11 cellular contexts compared by ENCODE assay signal in the genomic region with DNA sequence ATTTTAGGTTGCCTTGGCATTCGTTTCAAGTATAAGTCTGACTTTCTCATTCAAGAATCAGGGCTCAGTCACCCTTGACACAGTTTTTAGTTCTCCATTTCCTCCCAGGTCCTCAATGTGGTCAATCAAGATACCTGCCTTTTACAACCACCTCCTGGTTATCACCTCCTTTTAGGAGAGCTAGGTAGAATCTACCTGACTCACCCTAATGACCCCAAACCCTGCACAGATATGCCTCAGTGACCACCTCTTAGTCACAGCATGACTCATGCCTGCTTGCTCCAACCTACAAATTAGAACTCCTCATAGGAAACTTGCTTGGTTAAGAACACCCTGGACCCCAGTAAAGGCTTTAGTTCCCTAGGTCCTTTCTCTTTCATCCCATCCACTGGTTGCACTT. TPM values are rescaled to one million over a fixed set of nuclear protein-coding genes. Genes with fewer than 3 reads are reported as not detected.
A peak's percentile ranks its signal among the peaks of the same experiment; 100 is the strongest.
DNase-seq lines count a peak whose midpoint lies in the region; ATAC-seq and TF ChIP-seq lines count a peak whose summit lies in the region.
"Had no signal": no experiment of that assay in that cellular context is flagged by ENCODE, and none has a peak within 500 bp of the region (broad histone marks: within the 10 kb centered on the region; RNA-seq: fewer than 3 reads in every experiment).

No MANE protein-coding gene starts in this region.

- H4K20me1 ChIP-seq in PC-3 (ENCODE audit: low read length) (0 out of 2 replicates have a peak, but pooled peaks cover 3% of the 10 kb centered on the region), Karpas-422 (ENCODE audit: insufficient read depth, low read depth, low read length) (0 out of 2 replicates have a peak, but pooled peaks cover 3% of the 10 kb centered on the region)

- no peak for TF ChIP-seq CTCF in PC-3 (conservative IDR thresholded peaks at IDR 0.05; ENCODE audit: low read depth, low read length)
- no peak for TF ChIP-seq CTCF in transverse colon (IDR thresholded peaks at IDR 0.05)

- peaks cover 6% of the 10 kb centered on the region; the same call in 1 of the 2 replicates for H3K79me2 ChIP-seq in PC-3 (ENCODE audit: low read length)
- no peaks in the 10 kb centered on the region for H3K79me2 ChIP-seq in Karpas-422 (ENCODE audit: low read length)

- H3K9me3 ChIP-seq in PC-3 (ENCODE audit: low read length), result no peaks in the 10 kb centered on the region
- H3K9me3 ChIP-seq in transverse colon, result no peaks in the 10 kb centered on the region
- H3K9me3 ChIP-seq in Karpas-422 (ENCODE audit: low read length), result no peaks in the 10 kb centered on the region

- CTCF ChIA-PET in PC-3 (lab: Charles Lee), result no interaction called here

- H3K27ac ChIP-seq in PC-3 (ENCODE audit: low read length) (no peak overlapping the region), transverse colon (no peak overlapping the region), Karpas-422 (ENCODE audit: low read length) (no peak overlapping the region)

- H3K9ac ChIP-seq in PC-3 (ENCODE audit: low read length), result no peak overlapping the region
- H3K9ac ChIP-seq in Karpas-422 (ENCODE audit: low read length), result no peak overlapping the region

- no peaks in the 10 kb centered on the region for H3K9me2 ChIP-seq in PC-3 (replicated peaks; ENCODE audit: low read length)
- H3K9me2 ChIP-seq in Karpas-422 (replicated peaks; ENCODE audit: insufficient read depth, low read length), result no peaks in the 10 kb centered on the region

- intact Hi-C loops in PC-3 (cut with micrococcal nuclease), result no loop called here
- intact Hi-C loops in transverse colon (cut with DNase I; ENCODE audit: low total_unique reads), result no loop called here
- intact Hi-C loops in posterior cingulate gyrus (cut with DNase I), result no loop called here

- no peak overlapping the region for H3K4me3 ChIP-seq in PC-3 (ENCODE audit: low read length)
- no peak overlapping the region for H3K4me3 ChIP-seq in transverse colon
- H3K4me3 ChIP-seq in Karpas-422 (ENCODE audit: low read length), result no peak overlapping the region

- no TSS peak for BruUV-seq in PC-3 (replicated peaks; lab: Mats Ljungman, UMichigan)

- H3K4me2 ChIP-seq in PC-3 (ENCODE audit: low read length), result peak overlapping the region; percentile 20
- no peak overlapping the region for H3K4me2 ChIP-seq in Karpas-422 (ENCODE audit: low read depth, low read length, poor library complexity, severe bottlenecking)

- in situ Hi-C loops in transverse colon (cut with MboI; ENCODE audit: low pct_ligation_motif_present in 1 of 4, low pct_unique_long_range_greater_than_20kb in 1 of 4, low sequenced_read_pairs in 3 of 4), result no loop called here

- no peaks in the 10 kb centered on the region for H3F3A ChIP-seq in PC-3 (ENCODE audit: low read length, unreplicated experiment)

- no peak for TF ChIP-seq POLR2A in transverse colon (IDR thresholded peaks at IDR 0.05)

- TF ChIP-seq EP300 in transverse colon (IDR thresholded peaks at IDR 0.05; ENCODE audit: low read depth), result no peak

- peaks cover 21% of the 10 kb centered on the region for H3K4me1 ChIP-seq in PC-3 (ENCODE audit: insufficient read depth, low read length)
- H3K4me1 ChIP-seq in transverse colon, result peaks cover 0 to 3% (median 0%) of the 10 kb centered on the region in 4 donors
- no peaks in the 10 kb centered on the region for H3K4me1 ChIP-seq in Karpas-422 (ENCODE audit: low read length)

- H3K36me3 ChIP-seq in PC-3 (ENCODE audit: low read depth, low read length) (no peaks in the 10 kb centered on the region), transverse colon (no peaks in the 10 kb centered on the region), Karpas-422 (ENCODE audit: insufficient read depth, low read length) (no peaks in the 10 kb centered on the region)

- H2AFZ ChIP-seq in PC-3 (ENCODE audit: low read length) (no peak overlapping the region), Karpas-422 (ENCODE audit: low read length) (no peak overlapping the region)

- ATAC-seq in GM21515 (IDR thresholded peaks at IDR 0.05; ENCODE audit: unreplicated experiment) (peak; percentile 70), PC-3 (peak; percentile 61), HG02938 (IDR thresholded peaks at IDR 0.05; ENCODE audit: unreplicated experiment) (no peak)

- 80 to 91% methylated on average over 1 of the region's 1 CpG for WGBS in transverse colon (ENCODE audit: low coverage in 1 of 2), 2 donors

- POLR2A ChIA-PET in PC-3 (lab: Charles Lee; ENCODE audit: unreplicated experiment), result no interaction called here

- no peaks in the 10 kb centered on the region for H3K27me3 ChIP-seq in PC-3 (ENCODE audit: low read length)
- no peaks in the 10 kb centered on the region for H3K27me3 ChIP-seq in transverse colon
- H3K27me3 ChIP-seq in Karpas-422 (ENCODE audit: low read length), result no peaks in the 10 kb centered on the region

- DNase-seq in DMS53 treated with DMSO at 0.1 percent for 48 hours (lab: John Stamatoyannopoulos, UW; ENCODE audit: unreplicated experiment) (peak; percentile 3), PC-3 (peak; percentile 78), glomerular visceral epithelial cell (ENCODE audit: extremely low spot score) (peak; percentile 51), transverse colon (no peak), Karpas-422 (no peak), posterior cingulate gyrus (no peak)
- DNase-seq: CD4-positive, alpha-beta memory T cell; NCI-H2227 treated with DMSO at 0.1 percent for 48 hours; Right ventricle myocardium superior had no signal

RNA-seq across cellular contexts. Expression of a gene that starts 22.5 kb away (rescaled TPM):
- total RNA-seq in PC-3 (2014; rRNA removed) (10.9 and 11.1 TPM in 2 replicates), transverse colon (10 to 100 TPM; 35.8 to 75.9 (median 56.0) TPM)
- 3.2 and 17.8 TPM in 2 replicates for total RNA-seq in Karpas-422 (2014; rRNA removed; shearing (Covaris generic); ENCODE audit: low replicate concordance)

Comparison
In these comparisons a context has a peak if more than half of its experiments do, and no peak if none do; other contexts are left out.
1. DNase-seq: peak in DMS53 treated with DMSO at 0.1 percent for 48 hours (single experiment), PC-3 (single experiment) and glomerular visceral epithelial cell (single experiment); none in transverse colon (single experiment), Karpas-422 (single experiment) and posterior cingulate gyrus (0 of 10).